ENCODE assay signal across 8 cellular contexts in genomic region chr20:64056889-64057627, GRCh38. TPM values are rescaled to one million over a fixed set of nuclear protein-coding genes. Genes with fewer than 3 reads are reported as not detected.
DNase-seq lines count a peak whose midpoint lies in the region; ATAC-seq, FAIRE-seq and TF ChIP-seq lines count a peak whose summit lies in the region.

No MANE protein-coding gene starts in this region.

- peak in 1 of 4 donors; percentile 14 for ATAC-seq in psoas muscle
- ATAC-seq in HG03457 (IDR thresholded peaks at IDR 0.05; ENCODE audit: unreplicated experiment) = no peak
- no peak for ATAC-seq in HG02973 (IDR thresholded peaks at IDR 0.05; ENCODE audit: unreplicated experiment)

- H3K4me1 ChIP-seq in NT2/D1 (ENCODE audit: insufficient read depth, insufficient read length) = peaks cover 46% of the 10 kb centered on the region
- H3K4me1 ChIP-seq in psoas muscle = no peaks in the 10 kb centered on the region
- H3K4me1 ChIP-seq in testis = peaks cover 6% of the 10 kb centered on the region

- H3K9me3 ChIP-seq in NT2/D1 (ENCODE audit: insufficient read depth, low read length) (no peaks in the 10 kb centered on the region), psoas muscle (no peaks in the 10 kb centered on the region), testis (no peaks in the 10 kb centered on the region)

- H3K36me3 ChIP-seq in NT2/D1 (ENCODE audit: insufficient read depth, insufficient read length, low read length) (no peaks in the 10 kb centered on the region), psoas muscle (ENCODE audit: insufficient read depth in 1 of 2, low read depth in 1 of 2) (no peaks in the 10 kb centered on the region), testis (ENCODE audit: low read depth, missing control alignments) (no peaks in the 10 kb centered on the region)

- H3K4me3 ChIP-seq in NT2/D1 (ENCODE audit: insufficient read length, low read depth) (no peak overlapping the region), dorsolateral prefrontal cortex (peak overlapping the region in 17 of 59 donors; percentile 3 to 38 (median 12)), psoas muscle (peak overlapping the region; percentile 44), testis (no peak overlapping the region)

- peak; percentile 60 for FAIRE-seq in GM12891 (lab: Jason Lieb, UNC)

- WGBS in psoas muscle, 3 donors = 48 to 50% (median 49%) methylated on average over 39 of the region's 39 CpGs
- 63 to 82% methylated on average over 21 to 39 of the region's 39 CpGs for WGBS in testis, 2 donors

- TF ChIP-seq CTCF in dorsolateral prefrontal cortex (IDR thresholded peaks at IDR 0.05 in 54 of 56, conservative IDR thresholded peaks at IDR 0.05 in 2 of 56; ENCODE audit: low read depth in 1 of 56, partially characterized antibody in 56 of 56) (no peak), psoas muscle (IDR thresholded peaks at IDR 0.05) (no peak), testis (IDR thresholded peaks at IDR 0.05) (no peak)

- intact Hi-C loops in dorsolateral prefrontal cortex (cut with DNase I) = loop anchor here (5.0 to 10.0 kb wide), 2 partner anchors 85 to 522 kb away; partner anchors contain the start of gene PTK6 (in 1 of the 2)
- intact Hi-C loops in psoas muscle (cut with DNase I) = no loop called here
- intact Hi-C loops in testis (cut with DNase I; ENCODE audit: low total_unique reads) = no loop called here

- H3K9ac ChIP-seq in NT2/D1 (ENCODE audit: insufficient read length, low read depth) = peak overlapping the region; percentile 44

- TF ChIP-seq POLR2A in GM12891 (IDR thresholded peaks at IDR 0.05; ENCODE audit: low read depth, low read length) (no peak), testis (IDR thresholded peaks at IDR 0.05) (no peak)

- DNase-seq in GM12891 (ENCODE audit: insufficient read length, low spot score) (no peak), NT2/D1 (ENCODE audit: low read depth, low spot score) (no peak), dorsolateral prefrontal cortex (no peak), psoas muscle (no peak), testis (no peak), medulla oblongata (ENCODE audit: extremely low spot score) (no peak)

- H3K27me3 ChIP-seq in NT2/D1 (ENCODE audit: insufficient read depth, insufficient read length) (no peaks in the 10 kb centered on the region), dorsolateral prefrontal cortex (peaks cover 0 to 29% (median 0%) of the 10 kb centered on the region in 45 donors), psoas muscle (ENCODE audit: insufficient read depth in 3 of 3, low read length in 2 of 3) (peaks cover 0 to 7% (median 0%) of the 10 kb centered on the region in 3 donors), testis (no peaks in the 10 kb centered on the region)

- H3K27ac ChIP-seq in dorsolateral prefrontal cortex = peak overlapping the region in 33 of 59 donors; percentile 7 to 74 (median 45)
- H3K27ac ChIP-seq in psoas muscle = peak overlapping the region; percentile 68
- no peak overlapping the region for H3K27ac ChIP-seq in testis

TF ChIP-seq in GM12891, 5 proteins besides CTCF, POLR2A, EP300 and RAD21:
- no peak for TF ChIP-seq POU2F2 (IDR thresholded peaks at IDR 0.05; ENCODE audit: low read depth, low read length)
- TF ChIP-seq SPI1 (IDR thresholded peaks at IDR 0.05; ENCODE audit: low read depth, low read length) = no peak
- no peak for TF ChIP-seq TAF1 (IDR thresholded peaks at IDR 0.05; ENCODE audit: low read depth, low read length)
- TF ChIP-seq PAX5 (IDR thresholded peaks at IDR 0.05; ENCODE audit: insufficient read depth, low read length, severe bottlenecking) = no peak
- no peak for TF ChIP-seq POLR2AphosphoS5 (IDR thresholded peaks at IDR 0.05; ENCODE audit: low read depth, low read length)

RNA-seq across cellular contexts. Expression of gene TCEA2, which starts 5.9 kb away (rescaled TPM):
- polyA plus RNA-seq in GM12891 (2012; ENCODE audit: low read depth, missing spikeins) = 34.5 TPM
- total RNA-seq in dorsolateral prefrontal cortex = 100 to 1,000 TPM; 105 to 197 (median 137) TPM
- 10 to 100 TPM; 30.2 to 43.4 (median 37.6) TPM for total RNA-seq in psoas muscle
- 10 to 100 TPM; 15.1 to 24.9 (median 15.6) TPM for polyA plus RNA-seq in psoas muscle
- total RNA-seq in testis = 100 to 1,000 TPM in 1 of 2 donors, 10 to 100 TPM in 1; 94.5 to 126 TPM
- polyA plus RNA-seq in testis (ENCODE audit: insufficient read depth, low read depth, low replicate concordance) = 171 TPM

RNA-seq across cellular contexts. Expression of gene SOX18, which starts 7.6 kb away (rescaled TPM):
- 0.13 TPM for polyA plus RNA-seq in GM12891 (2012; ENCODE audit: low read depth, missing spikeins)
- total RNA-seq in dorsolateral prefrontal cortex = 10 to 100 TPM in 46 of 120 experiments, 1 to 10 TPM in 74; 2.1 to 27.7 (median 9.1) TPM
- total RNA-seq in psoas muscle = 10 to 100 TPM; 11.7 to 50.8 (median 30.5) TPM
- 10 to 100 TPM in 1 of 3 donors, 1 to 10 TPM in 2; 4.2 to 15.4 (median 6.5) TPM for polyA plus RNA-seq in psoas muscle
- 10 to 100 TPM in 1 of 2 donors, 1 to 10 TPM in 1; 6.1 to 17.1 TPM for total RNA-seq in testis
- 7.9 TPM for polyA plus RNA-seq in testis (ENCODE audit: insufficient read depth, low read depth, low replicate concordance)

RNA-seq across cellular contexts. Expression of gene C20orf204, which starts 21.1 kb away (rescaled TPM):
- 51.3 TPM for polyA plus RNA-seq in GM12891 (2012; ENCODE audit: low read depth, missing spikeins)
- 1 to 10 TPM; 1.4 to 6.3 (median 3.1) TPM for total RNA-seq in dorsolateral prefrontal cortex
- under 1 TPM; 0.25 to 0.71 (median 0.55) TPM for total RNA-seq in psoas muscle
- under 1 TPM in 2 of 3 donors, not detected in 1; 0.30 to 0.64 TPM for polyA plus RNA-seq in psoas muscle
- total RNA-seq in testis = 1 to 10 TPM; 4.5 to 8.3 TPM
- polyA plus RNA-seq in testis (ENCODE audit: insufficient read depth, low read depth, low replicate concordance) = 2.9 TPM

RNA-seq across cellular contexts. Expression of gene RGS19, which starts 22.3 kb away (rescaled TPM):
- 27.9 TPM for polyA plus RNA-seq in GM12891 (2012; ENCODE audit: low read depth, missing spikeins)
- total RNA-seq in dorsolateral prefrontal cortex (10 to 100 TPM in 47 of 120 experiments, 1 to 10 TPM in 73; 3.4 to 22.4 (median 9.0) TPM), psoas muscle (1 to 10 TPM; 2.0 to 3.5 (median 2.4) TPM), testis (10 to 100 TPM in 1 of 2 donors, 1 to 10 TPM in 1; 4.4 to 10.4 TPM)
- polyA plus RNA-seq in psoas muscle (1 to 10 TPM; 3.7 to 5.7 (median 3.8) TPM), testis (ENCODE audit: insufficient read depth, low read depth, low replicate concordance) (7.3 TPM)

RNA-seq across cellular contexts. Expression of gene OPRL1, which starts 22.8 kb away (rescaled TPM):
- polyA plus RNA-seq in GM12891 (2012; ENCODE audit: low read depth, missing spikeins) = 0.68 TPM
- 10 to 100 TPM in 118 of 120 experiments, 1 to 10 TPM in 2; 6.8 to 31.5 (median 21.2) TPM for total RNA-seq in dorsolateral prefrontal cortex
- total RNA-seq in psoas muscle = under 1 TPM; 0.17 to 0.94 (median 0.21) TPM
- polyA plus RNA-seq in psoas muscle = under 1 TPM; 0.03 to 0.08 (median 0.08) TPM
- total RNA-seq in testis = 1 to 10 TPM; 6.0 to 7.7 TPM
- polyA plus RNA-seq in testis (ENCODE audit: insufficient read depth, low read depth, low replicate concordance) = 9.4 TPM

Comparison
In these comparisons a context has a peak if more than half of its experiments do, and no peak if none do; other contexts are left out.
1. H3K27ac ChIP-seq: peak in dorsolateral prefrontal cortex (33 of 59) and psoas muscle (single experiment); none in testis (0 of 2).
2. intact Hi-C loops: an anchor here in dorsolateral prefrontal cortex (5.0 to 10.0 kb wide); none called in psoas muscle and testis.